ENCODE assay signal across 8 cellular contexts in genomic region chr1:147600119-147601111, GRCh38. TPM values are rescaled to one million over a fixed set of nuclear protein-coding genes. Genes with fewer than 3 reads are reported as not detected.
DNase-seq lines count a peak whose midpoint lies in the region; ATAC-seq, FAIRE-seq and TF ChIP-seq lines count a peak whose summit lies in the region.

No MANE protein-coding gene starts in this region.

- WGBS in K562 (ENCODE audit: insufficient coverage, low coverage, missing lambda C conversion rate) = 0% methylated on average over 2 of the region's 42 CpGs
- WGBS in right lobe of liver (ENCODE audit: insufficient coverage, low coverage, low lambda C conversion rate, missing lambda C conversion rate) = 1% methylated on average over 9 of the region's 42 CpGs
- WGBS in testis, 2 donors = 0 to 8% methylated on average over 7 to 17 of the region's 42 CpGs

- TF ChIP-seq RAD21 in K562 (CRISPR knock-in tag; conservative IDR thresholded peaks at IDR 0.05 in 1 of 2, IDR thresholded peaks at IDR 0.05 in 1 of 2) = peak in 1 of 2 experiments; percentile 43; a peak in 2 of 4 replicates

- peak overlapping the region; percentile 76 for H2AFZ ChIP-seq in K562 (ENCODE audit: low read depth, low read length)

- POLR2A ChIA-PET in K562 (lab: Yijun Ruan, JAX) = interaction anchor here (0.6 to 1.2 kb wide), 3 partner anchors 9 to 245 kb away, joined by 3 to 6 read pairs (median 3); no protein-coding TSS in a partner anchor

- no peaks in the 10 kb centered on the region for H4K20me1 ChIP-seq in K562 (replicated peaks; ENCODE audit: control insufficient read depth, insufficient read depth, low read length)

- peak overlapping the region; percentile 78 for H3K4me2 ChIP-seq in K562 (ENCODE audit: insufficient read depth, low read length)

- TF ChIP-seq POLR2A in K562 (conservative IDR thresholded peaks at IDR 0.05) (no peak), right lobe of liver (IDR thresholded peaks at IDR 0.05) (peak; percentile 61), testis (IDR thresholded peaks at IDR 0.05) (no peak)

- peaks cover 6% of the 10 kb centered on the region; the same call in 1 of the 3 replicates for H3K79me2 ChIP-seq in K562 (ENCODE audit: control insufficient read depth, insufficient read depth, low read length)

- H3K4me3 ChIP-seq in GM12864 (ENCODE audit: low read depth, low read length) = peak overlapping the region; percentile 66
- peak overlapping the region; percentile 67 for H3K4me3 ChIP-seq in K562
- H3K4me3 ChIP-seq in right lobe of liver = peak overlapping the region; percentile 42 to 82 (median 66)
- peak overlapping the region; percentile 79 to 80 for H3K4me3 ChIP-seq in testis

- peaks cover 7 to 8% of the 10 kb centered on the region in 2 experiments; a peak in 3 of 5 replicates for H3K27me3 ChIP-seq in K562 (ENCODE audit: control insufficient read depth in 2 of 2, insufficient read depth in 2 of 2, low read length in 2 of 2)
- no peaks in the 10 kb centered on the region for H3K27me3 ChIP-seq in right lobe of liver
- no peaks in the 10 kb centered on the region for H3K27me3 ChIP-seq in testis

- TF ChIP-seq CTCF in 22Rv1 (IDR thresholded peaks at IDR 0.05) (peak; percentile 58), GM12864 (IDR thresholded peaks at IDR 0.05; ENCODE audit: low read depth, low read length, missing control alignments) (no peak), K562 (IDR thresholded peaks at IDR 0.05 in 2 of 3, conservative IDR thresholded peaks at IDR 0.05 in 1 of 3; ENCODE audit: insufficient read depth in 2 of 3, low read depth in 1 of 3, low read length in 3 of 3) (peak in 2 of 3 experiments; percentile 36 to 38; a peak in 3 of 6 replicates), right lobe of liver (IDR thresholded peaks at IDR 0.05) (peak in 1 of 4 donors; percentile 48), testis (IDR thresholded peaks at IDR 0.05) (no peak)

- CTCF ChIA-PET in K562 (lab: Yijun Ruan, JAX; ENCODE audit: low intra/inter-chr PET ratio) = no interaction called here

- in situ Hi-C loops in K562 (cut with MboI) = no loop called here

- no peak for FAIRE-seq in K562 (lab: Jason Lieb, UNC)

- no TSS peak for BruUV-seq in K562 (replicated peaks; lab: Mats Ljungman, UMichigan)

- H3K9ac ChIP-seq in K562 (ENCODE audit: insufficient read depth in 1 of 2, low read depth in 2 of 2, low read length in 2 of 2) = peak overlapping the region in 1 of 2 experiments; percentile 77; a peak in 3 of 4 replicates

- DNase-seq in GM12864 (ENCODE audit: low read depth) (no peak), NCI-H524 (lab: John Stamatoyannopoulos, UW) (peak; percentile 30 to 58), K562 (ENCODE audit: extremely low read depth in 1 of 4, low spot score in 3 of 4) (peak in 3 of 4 experiments; percentile 20 to 28 (median 22)), right lobe of liver (no peak), testis (no peak), posterior cingulate gyrus (no peak), left colon (no peak)

- H3K9me3 ChIP-seq in K562 (replicated peaks; ENCODE audit: control insufficient read depth, insufficient read depth, low read depth, low read length) (no peaks in the 10 kb centered on the region), right lobe of liver (no peaks in the 10 kb centered on the region), testis (no peaks in the 10 kb centered on the region)

- H3K36me3 ChIP-seq in K562 (ENCODE audit: control insufficient read depth, insufficient read depth, low read length) (no peaks in the 10 kb centered on the region), right lobe of liver (no peaks in the 10 kb centered on the region), testis (ENCODE audit: low read depth, missing control alignments) (no peaks in the 10 kb centered on the region)

- TF ChIP-seq EP300 in K562 (IDR thresholded peaks at IDR 0.05; ENCODE audit: low read length) = no peak

- ATAC-seq in K562 (no peak), right lobe of liver (no peak), left colon (no peak)

- H3K27ac ChIP-seq in 22Rv1 (peak overlapping the region; percentile 75), K562 (ENCODE audit: extremely low read depth, low read depth, low read length) (peak overlapping the region; percentile 61; the same call in 1 of the 3 replicates), right lobe of liver (peak overlapping the region in 1 of 3 donors; percentile 83), testis (peak overlapping the region; percentile 66 to 92)

- intact Hi-C loops in K562 (cut with micrococcal nuclease) (no loop called here), right lobe of liver (cut with DNase I) (no loop called here), testis (cut with DNase I; ENCODE audit: low total_unique reads) (no loop called here), posterior cingulate gyrus (cut with DNase I) (loop anchor here (1.0 to 10.0 kb wide), 2 partner anchors 59 to 336 kb away; partner anchors contain the start of gene BCL9), left colon (cut with DNase I, micrococcal nuclease) (loop anchor here in 1 of 2 donors (10.0 kb wide), 1 partner anchor 436 kb away; no protein-coding TSS in a partner anchor)

- no peaks in the 10 kb centered on the region for H3K9me1 ChIP-seq in K562 (ENCODE audit: control insufficient read depth, insufficient read depth, low read length)

- H3K4me1 ChIP-seq in K562 (replicated peaks in 1 of 2; ENCODE audit: control insufficient read depth in 2 of 2, insufficient read depth in 2 of 2, low read length in 2 of 2) = peaks cover 8 to 9% of the 10 kb centered on the region in 2 experiments
- peaks cover 0 to 6% (median 0%) of the 10 kb centered on the region in 4 donors for H3K4me1 ChIP-seq in right lobe of liver
- peaks cover 7% of the 10 kb centered on the region for H3K4me1 ChIP-seq in testis

RNA-seq across cellular contexts. Expression of gene BCL9, which starts 59.1 kb away (rescaled TPM):
- 5.2 and 6.0 TPM in 2 replicates for total RNA-seq in K562 (2011; cell fraction: chromatin; rRNA removed; ENCODE audit: low replicate concordance)
- total RNA-seq in K562 (2011; cell fraction: nucleolus; rRNA removed) = 3.3 TPM in 2 replicates
- total RNA-seq in K562 (2011; cell fraction: nucleoplasm; rRNA removed) = 3.4 and 4.0 TPM in 2 replicates
- total RNA-seq in K562 (2014; rRNA removed) (1.2 and 1.8 TPM in 2 replicates), K562 (2014; rRNA removed; fragmentation: Illumina TruSeq; extraction: Trizol) (1.9 and 2.0 TPM in 2 replicates), K562 (2015; rRNA removed; fragmentation: Illumina TruSeq; extraction: Trizol) (1.5 and 1.7 TPM in 2 replicates), K562 (2021) (8.4 and 8.9 TPM in 2 replicates), right lobe of liver (1 to 10 TPM; 4.2 to 7.4 (median 7.1) TPM), testis (10 to 100 TPM; 34.5 to 38.3 TPM), left colon (10 to 100 TPM; 17.6 to 17.8 TPM)
- polyA plus RNA-seq in K562 (2011; rRNA removed) (1.4 and 2.0 TPM in 2 replicates), K562 (2014; fragmentation: Illumina TruSeq; extraction: Trizol) (4.6 and 5.4 TPM in 2 replicates), K562 (2014; fragmentation: Nextera tagmentation; extraction: Ambion mirVana) (under 1 TPM; 0.17 to 0.59 TPM), K562 (2014; rRNA removed) (2.3 and 4.3 TPM in 2 replicates), testis (ENCODE audit: insufficient read depth, low read depth, low replicate concordance) (23.8 TPM)
- polyA plus RNA-seq in K562 (2011; cell fraction: cytosol; rRNA removed) = 1.7 and 2.0 TPM in 2 replicates
- 2.0 and 4.6 TPM in 2 replicates for polyA plus RNA-seq in K562 (2011; cell fraction: nucleus; rRNA removed)
- polyA plus RNA-seq in K562 (2012) = 4.2 and 4.9 TPM in 2 replicates
- polyA minus RNA-seq in K562 (2011; rRNA and poly(A)+ RNA removed) = 1.3 and 1.4 TPM in 2 replicates
- 2.7 and 3.0 TPM in 2 replicates for polyA minus RNA-seq in K562 (2011; cell fraction: cytosol; rRNA and poly(A)+ RNA removed)
- polyA minus RNA-seq in K562 (2011; cell fraction: nucleus; rRNA and poly(A)+ RNA removed) = 2.0 and 2.9 TPM in 2 replicates

Comparison
In these comparisons a context has a peak if more than half of its experiments do, and no peak if none do; other contexts are left out.
1. CTCF ChIP-seq: peak in 22Rv1 (single experiment) and K562 (2 of 3); none in GM12864 (single experiment) and testis (0 of 3).
2. DNase-seq: peak in NCI-H524 (2 of 2) and K562 (3 of 4); none in GM12864 (single experiment), right lobe of liver (0 of 3), testis (single experiment), posterior cingulate gyrus (0 of 10) and left colon (0 of 2).
3. Peak in every context shown above with its lines, with median percentiles within 50 percentile points of each other: H3K4me3 ChIP-seq.